In the genomic region with DNA sequence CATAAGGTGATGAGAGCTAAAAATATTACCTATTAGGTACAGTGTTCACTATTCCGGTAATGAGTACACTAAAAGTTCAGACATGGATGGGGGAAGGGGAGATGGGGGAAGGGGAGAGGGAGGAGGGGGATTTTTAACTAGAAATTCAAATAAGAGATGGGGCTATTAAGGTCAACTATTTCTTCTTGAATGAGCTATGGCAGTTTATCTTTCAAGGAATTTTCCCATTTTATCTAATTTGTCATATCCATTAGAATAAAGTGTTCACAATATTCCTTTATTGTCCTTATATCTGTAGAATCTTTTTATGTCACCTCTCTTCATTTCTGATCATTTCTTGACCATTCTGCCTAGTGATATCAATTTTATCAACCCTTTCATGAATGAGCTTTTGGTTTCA, we compare ENCODE assay signal across 7 cellular contexts.
"Had no signal": no experiment of that assay in that cellular context is flagged by ENCODE, and none has a peak within 500 bp of the region (broad histone marks: within the 10 kb centered on the region; RNA-seq: fewer than 3 reads in every experiment).

No MANE protein-coding gene starts in this region.

- H3K9ac ChIP-seq: KMS-11 had no signal

- H3K4me2 ChIP-seq: KMS-11 had no signal

- H3K4me3 Mint-ChIP-seq: IgD-negative memory B cell had no signal

- H3K4me1 Mint-ChIP-seq: IgD-negative memory B cell had no signal

- H3K27ac ChIP-seq: HL-60, KMS-11 had no signal

- FAIRE-seq: HTR-8/SVneo had no signal

- DNase-seq: IMR-90, KBM-7, KG1 had no signal

- H3K27ac Mint-ChIP-seq: IgD-negative memory B cell had no signal

- H3K36me3 Mint-ChIP-seq: IgD-negative memory B cell had no signal

- H3K27me3 Mint-ChIP-seq: IgD-negative memory B cell had no signal
